ENCODE assay signal across 28 cellular contexts in genomic region chr12:113676547-113676946, GRCh38.
"Had no signal": no experiment of that assay in that cellular context is flagged by ENCODE, and none has a peak within 500 bp of the region (broad histone marks: within the 10 kb centered on the region; RNA-seq: fewer than 3 reads in every experiment).

No MANE protein-coding gene starts in this region.

- H3K27me3 ChIP-seq: colonic mucosa, foreskin keratinocyte had no signal

- H3K9me3 ChIP-seq: colonic mucosa, esophagus muscularis mucosa, esophagus squamous epithelium, gastrocnemius medialis, gastroesophageal sphincter, heart right ventricle had no signal

- H3K4me1 ChIP-seq: colonic mucosa, esophagus muscularis mucosa, esophagus squamous epithelium, foreskin keratinocyte, gastrocnemius medialis, gastroesophageal sphincter, heart left ventricle, heart right ventricle had no signal

- H3K27ac ChIP-seq: colonic mucosa, coronary artery, dorsolateral prefrontal cortex, epithelial cell of prostate, esophagus muscularis mucosa, esophagus squamous epithelium, foreskin keratinocyte, gastrocnemius medialis, gastroesophageal sphincter, heart left ventricle, heart right ventricle had no signal

- H3K36me3 ChIP-seq: colonic mucosa, esophagus muscularis mucosa, esophagus squamous epithelium, gastrocnemius medialis, gastroesophageal sphincter, heart left ventricle, heart right ventricle had no signal

- DNase-seq: colonic mucosa; cortex of kidney; dermis blood vessel endothelial cell; dorsolateral prefrontal cortex; effector CD4-positive, alpha-beta T cell; effector CD8-positive, alpha-beta T cell; effector memory CD4-positive, alpha-beta T cell; effector memory CD8-positive, alpha-beta T cell; endodermal cell; erythroblast; esophagus squamous epithelium; foreskin fibroblast; foreskin keratinocyte; foreskin melanocyte; gastrocnemius medialis; glutamatergic neuron; head of caudate nucleus; heart left ventricle; heart right ventricle had no signal

- H3K4me3 ChIP-seq: colonic mucosa, coronary artery, dorsolateral prefrontal cortex, esophagus muscularis mucosa, esophagus squamous epithelium, gastrocnemius medialis, gastroesophageal sphincter, heart left ventricle, heart right ventricle had no signal

- FAIRE-seq: colon, endometrium, endothelial cell of umbilical vein, frontal cortex had no signal

- ATAC-seq: effector memory CD8-positive, alpha-beta T cell; esophagus mucosa; foreskin keratinocyte; gastrocnemius medialis; gastroesophageal sphincter; heart left ventricle; heart right ventricle had no signal
